Comparison of ENCODE assay signal across 3 cellular contexts in the genomic region with DNA sequence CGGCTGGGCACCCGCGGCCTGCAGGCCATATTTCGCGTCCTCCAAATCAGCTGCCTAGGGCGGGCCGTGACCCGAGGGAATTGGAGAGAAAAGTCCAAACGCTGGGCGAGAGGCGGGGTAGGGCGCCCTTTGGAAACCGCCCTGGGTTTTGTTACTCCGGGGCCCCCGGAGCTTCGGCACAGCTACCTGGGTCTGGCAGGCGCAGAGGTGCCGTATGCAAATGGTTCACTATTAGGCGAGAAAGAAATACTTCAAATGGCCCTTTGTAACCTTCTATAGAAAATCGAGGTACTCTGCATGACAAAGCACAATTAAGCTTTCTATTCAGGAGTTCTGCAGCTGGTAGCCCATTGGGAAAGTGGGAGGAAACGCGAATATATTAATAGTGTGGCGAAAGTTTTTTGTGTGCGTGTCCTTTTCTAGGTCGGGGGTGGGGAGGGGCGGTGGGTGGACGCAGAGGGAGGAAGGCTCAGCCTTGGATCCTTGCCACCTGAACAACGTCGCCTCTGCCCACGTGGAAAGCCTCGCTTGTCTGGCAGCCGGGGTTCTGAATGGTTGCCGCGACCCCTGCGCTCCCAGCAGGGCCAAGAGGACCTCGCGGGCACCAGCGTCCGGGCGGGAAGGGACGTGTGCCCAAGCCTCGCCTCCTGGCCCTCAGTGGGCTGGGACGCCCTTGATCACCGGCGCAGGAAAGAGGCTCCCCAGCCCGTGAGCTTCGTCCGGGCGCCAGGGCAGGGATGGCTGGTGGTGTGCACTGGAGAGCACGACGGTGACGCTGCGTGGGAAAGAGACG.
TF ChIP-seq lines count a peak whose summit lies in the region.

No MANE protein-coding gene starts in this region.

TF ChIP-seq in liver, 16 proteins besides CTCF, POLR2A, EP300 and RAD21:
- peak; percentile 29 for TF ChIP-seq SP1 (IDR thresholded peaks at IDR 0.05)
- peak in 1 of 2 donors; percentile 15 for TF ChIP-seq RXRA (IDR thresholded peaks at IDR 0.05)
- no peak for TF ChIP-seq FOXA1 (IDR thresholded peaks at IDR 0.05)
- TF ChIP-seq NR2F2 (IDR thresholded peaks at IDR 0.05), result no peak
- peak; percentile 15 for TF ChIP-seq YY1 (IDR thresholded peaks at IDR 0.05)
- TF ChIP-seq JUND (IDR thresholded peaks at IDR 0.05), result no peak
- TF ChIP-seq, protein P1, sequence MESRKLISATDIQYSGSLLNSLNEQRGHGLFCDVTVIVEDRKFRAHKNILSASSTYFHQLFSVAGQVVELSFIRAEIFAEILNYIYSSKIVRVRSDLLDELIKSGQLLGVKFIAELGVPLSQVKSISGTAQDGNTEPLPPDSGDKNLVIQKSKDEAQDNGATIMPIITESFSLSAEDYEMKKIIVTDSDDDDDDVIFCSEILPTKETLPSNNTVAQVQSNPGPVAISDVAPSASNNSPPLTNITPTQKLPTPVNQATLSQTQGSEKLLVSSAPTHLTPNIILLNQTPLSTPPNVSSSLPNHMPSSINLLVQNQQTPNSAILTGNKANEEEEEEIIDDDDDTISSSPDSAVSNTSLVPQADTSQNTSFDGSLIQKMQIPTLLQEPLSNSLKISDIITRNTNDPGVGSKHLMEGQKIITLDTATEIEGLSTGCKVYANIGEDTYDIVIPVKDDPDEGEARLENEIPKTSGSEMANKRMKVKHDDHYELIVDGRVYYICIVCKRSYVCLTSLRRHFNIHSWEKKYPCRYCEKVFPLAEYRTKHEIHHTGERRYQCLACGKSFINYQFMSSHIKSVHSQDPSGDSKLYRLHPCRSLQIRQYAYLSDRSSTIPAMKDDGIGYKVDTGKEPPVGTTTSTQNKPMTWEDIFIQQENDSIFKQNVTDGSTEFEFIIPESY (IDR thresholded peaks at IDR 0.05), result no peak
- TF ChIP-seq HNF4A (conservative IDR thresholded peaks at IDR 0.05), result peak; percentile 77 to 78
TF ChIP-seq in liver: peak in this region for 4.

TF ChIP-seq in HepG2, 621 proteins besides CTCF, POLR2A, EP300 and RAD21:
- TF ChIP-seq ZNF160 (CRISPR knock-in tag; IDR thresholded peaks at IDR 0.05), result no peak
- no peak for TF ChIP-seq SNRNP70 (IDR thresholded peaks at IDR 0.05; ENCODE audit: low read depth, low read length)
- TF ChIP-seq ONECUT2 (CRISPR knock-in tag; IDR thresholded peaks at IDR 0.05), result no peak
- TF ChIP-seq, protein P2, sequence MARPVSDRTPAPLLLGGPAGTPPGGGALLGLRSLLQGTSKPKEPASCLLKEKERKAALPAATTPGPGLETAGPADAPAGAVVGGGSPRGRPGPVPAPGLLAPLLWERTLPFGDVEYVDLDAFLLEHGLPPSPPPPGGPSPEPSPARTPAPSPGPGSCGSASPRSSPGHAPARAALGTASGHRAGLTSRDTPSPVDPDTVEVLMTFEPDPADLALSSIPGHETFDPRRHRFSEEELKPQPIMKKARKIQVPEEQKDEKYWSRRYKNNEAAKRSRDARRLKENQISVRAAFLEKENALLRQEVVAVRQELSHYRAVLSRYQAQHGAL (CRISPR knock-in tag; IDR thresholded peaks at IDR 0.05; ENCODE audit: not compliant biosample characterization), result no peak
- no peak for TF ChIP-seq NR1H2 (CRISPR knock-in tag; IDR thresholded peaks at IDR 0.05; ENCODE audit: borderline replicate concordance, low read depth)
- no peak for TF ChIP-seq ATM (IDR thresholded peaks at IDR 0.05; ENCODE audit: borderline replicate concordance)
- no peak for TF ChIP-seq ELF4 (CRISPR knock-in tag; IDR thresholded peaks at IDR 0.05; ENCODE audit: borderline replicate concordance)
- TF ChIP-seq AHR (CRISPR knock-in tag; IDR thresholded peaks at IDR 0.05), result no peak
- no peak for TF ChIP-seq KDM3A (CRISPR knock-in tag; IDR thresholded peaks at IDR 0.05; ENCODE audit: low read depth)
- TF ChIP-seq MED1 (CRISPR knock-in tag; IDR thresholded peaks at IDR 0.05), result no peak
- no peak for TF ChIP-seq ZNF557 (CRISPR knock-in tag; IDR thresholded peaks at IDR 0.05)
- TF ChIP-seq NR2F1 (CRISPR knock-in tag; IDR thresholded peaks at IDR 0.05), result no peak
- no peak for TF ChIP-seq CEBPB (IDR thresholded peaks at IDR 0.05; ENCODE audit: borderline replicate concordance, low read depth, low read length)
- no peak for TF ChIP-seq THYN1 (CRISPR knock-in tag; IDR thresholded peaks at IDR 0.05; ENCODE audit: borderline replicate concordance, low read depth)
- no peak for TF ChIP-seq ZNF431 (CRISPR knock-in tag; IDR thresholded peaks at IDR 0.05; ENCODE audit: borderline replicate concordance, low read depth)

TF ChIP-seq in neural cell, 6 proteins besides CTCF, POLR2A, EP300 and RAD21:
- TF ChIP-seq TAF1 (IDR thresholded peaks at IDR 0.05; ENCODE audit: low read depth) (no peak), MXI1 (conservative IDR thresholded peaks at IDR 0.05; ENCODE audit: poor library complexity, severe bottlenecking) (no peak), POLR2AphosphoS5 (IDR thresholded peaks at IDR 0.05) (no peak), SMC3 (conservative IDR thresholded peaks at IDR 0.05; ENCODE audit: poor library complexity) (no peak), EZH2 (IDR thresholded peaks at IDR 0.05; ENCODE audit: borderline replicate concordance, insufficient read depth, low read length, poor library complexity, severe bottlenecking) (no peak)
- TF ChIP-seq, protein P3, sequence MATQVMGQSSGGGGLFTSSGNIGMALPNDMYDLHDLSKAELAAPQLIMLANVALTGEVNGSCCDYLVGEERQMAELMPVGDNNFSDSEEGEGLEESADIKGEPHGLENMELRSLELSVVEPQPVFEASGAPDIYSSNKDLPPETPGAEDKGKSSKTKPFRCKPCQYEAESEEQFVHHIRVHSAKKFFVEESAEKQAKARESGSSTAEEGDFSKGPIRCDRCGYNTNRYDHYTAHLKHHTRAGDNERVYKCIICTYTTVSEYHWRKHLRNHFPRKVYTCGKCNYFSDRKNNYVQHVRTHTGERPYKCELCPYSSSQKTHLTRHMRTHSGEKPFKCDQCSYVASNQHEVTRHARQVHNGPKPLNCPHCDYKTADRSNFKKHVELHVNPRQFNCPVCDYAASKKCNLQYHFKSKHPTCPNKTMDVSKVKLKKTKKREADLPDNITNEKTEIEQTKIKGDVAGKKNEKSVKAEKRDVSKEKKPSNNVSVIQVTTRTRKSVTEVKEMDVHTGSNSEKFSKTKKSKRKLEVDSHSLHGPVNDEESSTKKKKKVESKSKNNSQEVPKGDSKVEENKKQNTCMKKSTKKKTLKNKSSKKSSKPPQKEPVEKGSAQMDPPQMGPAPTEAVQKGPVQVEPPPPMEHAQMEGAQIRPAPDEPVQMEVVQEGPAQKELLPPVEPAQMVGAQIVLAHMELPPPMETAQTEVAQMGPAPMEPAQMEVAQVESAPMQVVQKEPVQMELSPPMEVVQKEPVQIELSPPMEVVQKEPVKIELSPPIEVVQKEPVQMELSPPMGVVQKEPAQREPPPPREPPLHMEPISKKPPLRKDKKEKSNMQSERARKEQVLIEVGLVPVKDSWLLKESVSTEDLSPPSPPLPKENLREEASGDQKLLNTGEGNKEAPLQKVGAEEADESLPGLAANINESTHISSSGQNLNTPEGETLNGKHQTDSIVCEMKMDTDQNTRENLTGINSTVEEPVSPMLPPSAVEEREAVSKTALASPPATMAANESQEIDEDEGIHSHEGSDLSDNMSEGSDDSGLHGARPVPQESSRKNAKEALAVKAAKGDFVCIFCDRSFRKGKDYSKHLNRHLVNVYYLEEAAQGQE (IDR thresholded peaks at IDR 0.05; ENCODE audit: borderline replicate concordance), result no peak
